ENCODE assay signal across 8 cellular contexts in the genomic region with DNA sequence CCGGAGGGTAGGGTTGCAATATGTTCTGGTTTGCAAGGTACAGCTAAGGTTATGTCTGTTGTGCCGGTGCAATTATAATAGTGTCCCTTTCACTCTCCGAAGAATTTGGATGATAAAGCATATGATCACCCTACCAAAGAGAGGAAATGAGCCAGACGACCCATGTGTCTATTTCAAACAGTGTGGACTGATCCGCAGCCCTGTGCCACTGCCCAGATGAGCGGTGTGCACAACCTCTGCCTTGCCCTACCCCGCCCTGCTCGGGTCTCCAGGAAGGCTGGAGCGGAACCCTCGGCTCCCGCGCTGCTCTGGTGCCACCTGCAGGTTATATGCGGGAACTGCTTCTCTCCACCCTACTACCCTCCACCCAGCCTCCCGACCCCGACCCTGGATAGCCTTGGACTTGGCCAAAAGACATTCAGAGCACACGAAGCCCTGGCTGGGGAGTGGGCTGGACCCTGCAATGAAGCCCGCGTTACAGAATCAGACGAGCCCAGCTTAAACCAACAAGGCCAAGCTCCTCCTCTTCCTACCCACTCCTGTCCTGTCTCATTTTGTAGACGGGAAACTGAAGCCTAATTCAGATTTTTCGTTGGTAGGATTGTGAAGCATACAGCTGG.
DNase-seq lines count a peak whose midpoint lies in the region; ATAC-seq lines count a peak whose summit lies in the region.

No MANE protein-coding gene starts in this region.

- H3K27ac ChIP-seq in naive thymus-derived CD4-positive, alpha-beta T cell (ENCODE audit: low read depth, low read length) = no peak overlapping the region

- H3K4me1 ChIP-seq in naive thymus-derived CD4-positive, alpha-beta T cell (ENCODE audit: control insufficient read depth in 2 of 2, insufficient read depth in 2 of 2, low read length in 2 of 2) = no peaks in the 10 kb centered on the region

- intact Hi-C loops in naive thymus-derived CD4-positive, alpha-beta T cell (cut with micrococcal nuclease) = loop anchor here (1.0 to 10.0 kb wide), 6 partner anchors 42 to 405 kb away; no protein-coding TSS in a partner anchor

- peaks cover 31 to 42% (median 39%) of the 10 kb centered on the region in 5 donors for H3K27me3 Mint-ChIP-seq in naive thymus-derived CD4-positive, alpha-beta T cell

- H3K9me3 ChIP-seq in naive thymus-derived CD4-positive, alpha-beta T cell (ENCODE audit: control insufficient read depth in 2 of 3, low read length in 3 of 3) = no peaks in the 10 kb centered on the region

- no peaks in the 10 kb centered on the region for H3K36me3 ChIP-seq in naive thymus-derived CD4-positive, alpha-beta T cell (ENCODE audit: control insufficient read depth in 2 of 3, insufficient read depth in 3 of 3, low read length in 3 of 3)

- peak overlapping the region in 6 of 10 donors; percentile 6 to 64 (median 38) for H3K4me3 Mint-ChIP-seq in naive thymus-derived CD4-positive, alpha-beta T cell

- peaks cover 0 to 12% (median 7%) of the 10 kb centered on the region in 7 donors for H3K4me1 Mint-ChIP-seq in naive thymus-derived CD4-positive, alpha-beta T cell

- peaks cover 0 to 1% (median 0%) of the 10 kb centered on the region in 5 donors for H3K36me3 Mint-ChIP-seq in naive thymus-derived CD4-positive, alpha-beta T cell

- no peak overlapping the region for H3K4me3 ChIP-seq in naive thymus-derived CD4-positive, alpha-beta T cell (ENCODE audit: low read length)

- CTCF ChIA-PET in naive thymus-derived CD4-positive, alpha-beta T cell (lab: Charles Lee) = interaction anchor here (1.2 to 1.3 kb wide), 2 partner anchors 19 to 601 kb away, joined by 3 to 5 read pairs; no protein-coding TSS in a partner anchor

- POLR2A ChIA-PET in naive thymus-derived CD4-positive, alpha-beta T cell (lab: Charles Lee) = no interaction called here

- peaks cover 0 to 7% of the 10 kb centered on the region in 2 donors for H3K27me3 ChIP-seq in naive thymus-derived CD4-positive, alpha-beta T cell (ENCODE audit: control insufficient read depth in 2 of 2, insufficient read depth in 2 of 2, low read length in 2 of 2)

- peak; percentile 58 for ATAC-seq in HG03159 (IDR thresholded peaks at IDR 0.05; ENCODE audit: unreplicated experiment)
- ATAC-seq in naive thymus-derived CD4-positive, alpha-beta T cell = peak; percentile 94

- peak overlapping the region in 1 of 9 donors; percentile 26 for H3K27ac Mint-ChIP-seq in naive thymus-derived CD4-positive, alpha-beta T cell

- DNase-seq in ELR (ENCODE audit: low read depth) (peak; percentile 70), NOMO-1 treated with dmso at 0.1 percent for 144 hours (lab: John Stamatoyannopoulos, UW; ENCODE audit: unreplicated experiment) (peak; percentile 25), epidermal melanocyte (ENCODE audit: insufficient read length, low spot score) (peak; percentile 34), NCI-H128 (lab: John Stamatoyannopoulos, UW; ENCODE audit: unreplicated experiment) (no peak)
- DNase-seq in activated CD8-positive, alpha-beta memory T cell treated with anti-CD3 and anti-CD28 coated beads, Interleukin-2, amount 50 U/mL, for 4 hours = peak; percentile 60
- peak; percentile 20 to 70 (median 50) for DNase-seq in naive thymus-derived CD4-positive, alpha-beta T cell
- peak; percentile 24 to 31 for DNase-seq in stimulated activated CD8-positive, alpha-beta memory T cell treated with anti-CD3 and anti-CD28 coated beads, Interleukin-7, amount 100 ng/mL, for 4 hours (ENCODE audit: low read depth in 2 of 2)

- H3K9me3 Mint-ChIP-seq in naive thymus-derived CD4-positive, alpha-beta T cell = peaks cover 0 to 8% (median 1%) of the 10 kb centered on the region in 11 donors
